ENCODE assay signal across 7 cellular contexts in the genomic region with DNA sequence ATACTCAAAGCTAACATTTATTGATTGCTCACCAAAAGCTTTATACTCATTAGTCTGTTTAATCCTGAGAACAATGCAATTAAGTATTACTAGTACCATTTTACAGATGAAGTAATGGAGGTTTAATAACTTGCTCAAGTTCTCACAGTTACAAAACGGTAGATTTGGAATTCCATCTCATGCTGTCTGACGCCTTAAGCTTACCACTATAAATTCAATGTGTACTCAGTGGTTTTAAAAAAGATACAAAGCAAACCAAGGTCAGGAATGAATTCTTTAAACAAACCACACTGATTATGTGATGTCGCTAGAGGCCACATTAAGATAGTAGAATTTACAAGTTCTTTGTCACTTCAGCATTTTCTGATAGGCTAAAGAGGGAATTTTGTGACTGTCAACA.
"Had no signal": no experiment of that assay in that cellular context is flagged by ENCODE, and none has a peak within 500 bp of the region (broad histone marks: within the 10 kb centered on the region; RNA-seq: fewer than 3 reads in every experiment).

No MANE protein-coding gene starts in this region.

- H3K36me3 ChIP-seq: gastroesophageal sphincter, lower lobe of right lung, right atrium auricular region had no signal

- H3K4me3 ChIP-seq: lower lobe of right lung, right atrium auricular region had no signal

- H3K27ac ChIP-seq: gastroesophageal sphincter, lower lobe of right lung, right atrium auricular region had no signal

- H3K4me1 ChIP-seq: lower lobe of right lung, right atrium auricular region had no signal

- H3K27me3 ChIP-seq: right atrium auricular region had no signal

- ATAC-seq: gastroesophageal sphincter, lower lobe of right lung had no signal

- H3K9me3 ChIP-seq: gastroesophageal sphincter, lower lobe of right lung, right atrium auricular region had no signal

- DNase-seq: activated CD4-positive, alpha-beta T cell treated with anti-CD3 and anti-CD28 coated beads for 4 hours; activated naive CD4-positive, alpha-beta T cell treated with anti-CD3 and anti-CD28 coated beads, Interleukin-2, amount 10 ng/mL, durations not matched to agents 7 days and 5 days; lower lobe of right lung; midbrain had no signal

- H3K9me3 Mint-ChIP-seq: activated naive CD4-positive, alpha-beta T cell treated with anti-CD3 and anti-CD28 coated beads, Interleukin-2, amount 10 ng/mL, durations not matched to agents 7 days and 5 days; activated T-helper 2 cell treated with anti-CD3 and anti-CD28 coated beads, Interferon-gamma antibody, Interleukin-2, Interleukin-4, amounts not matched to agents 10 μg/mL and 5 μg/mL and 100 μg/mL, durations not matched to agents 14 hours and 24 hours and 36 hours had no signal

- H3K27ac Mint-ChIP-seq: activated naive CD4-positive, alpha-beta T cell treated with anti-CD3 and anti-CD28 coated beads, Interleukin-2, amount 10 ng/mL, durations not matched to agents 7 days and 5 days had no signal
